ENCODE assay signal across 9 cellular contexts in genomic region chr12:120119395-120119973, GRCh38. TPM values are rescaled to one million over a fixed set of nuclear protein-coding genes. Genes with fewer than 3 reads are reported as not detected.
DNase-seq lines count a peak whose midpoint lies in the region; ATAC-seq, FAIRE-seq and TF ChIP-seq lines count a peak whose summit lies in the region.
"Had no signal": no experiment of that assay in that cellular context is flagged by ENCODE, and none has a peak within 500 bp of the region (broad histone marks: within the 10 kb centered on the region; RNA-seq: fewer than 3 reads in every experiment).

No MANE protein-coding gene starts in this region.

- intact Hi-C loops in pancreas (cut with DNase I) = no loop called here
- intact Hi-C loops in adrenal gland (cut with DNase I) = no loop called here

- DNase-seq in SIG-M5 (lab: John Stamatoyannopoulos, UW) (peak; percentile 38), fibroblast of villous mesenchyme (ENCODE audit: low read depth) (peak; percentile 76), pancreas (no peak), NCI-H526 treated with DMSO at 0.1 percent for 48 hours (lab: John Stamatoyannopoulos, UW) (no peak), adrenal gland (no peak)
- no peak for DNase-seq in effector CD4-positive, alpha-beta T cell

- peak; percentile 27 for ATAC-seq in GM21447 (IDR thresholded peaks at IDR 0.05; ENCODE audit: unreplicated experiment)
- no peak for ATAC-seq in pancreas

- no peak for TF ChIP-seq POLR2A in adrenal gland (IDR thresholded peaks at IDR 0.05)

- 64 to 68% methylated on average over 1 of the region's 1 CpG for WGBS in pancreas, 2 donors
- 40 to 61% (median 55%) methylated on average over 1 of the region's 1 CpG for WGBS in adrenal gland, 4 donors

- no peak for FAIRE-seq in pancreas (lab: Jason Lieb, UNC)
- FAIRE-seq: colon had no signal

- peak overlapping the region in 1 of 10 experiments; percentile 90; a peak in 2 of 20 replicates for H3K4me3 ChIP-seq in BLaER1 treated with 17β-estradiol and CSF1 and Interleukin-3, amounts not matched to agents 10 nM and 100 nM
- H3K4me3 ChIP-seq in fibroblast of villous mesenchyme (ENCODE audit: low read depth, low read length) (no peak overlapping the region), pancreas (no peak overlapping the region), adrenal gland (no peak overlapping the region)

- no peaks in the 10 kb centered on the region for H3K9me3 ChIP-seq in BLaER1 treated with 17β-estradiol and CSF1 and Interleukin-3, amounts not matched to agents 10 nM and 100 nM (replicated peaks in 1 of 11)
- H3K9me3 ChIP-seq in pancreas (no peaks in the 10 kb centered on the region), adrenal gland (replicated peaks in 1 of 3) (no peaks in the 10 kb centered on the region)

- H3K4me2 ChIP-seq in BLaER1 treated with 17β-estradiol and CSF1 and Interleukin-3, amounts not matched to agents 10 nM and 100 nM = peak overlapping the region; percentile 78 to 98 (median 92); a peak in 18 of 22 replicates

- TF ChIP-seq CTCF in fibroblast of villous mesenchyme (IDR thresholded peaks at IDR 0.05; ENCODE audit: insufficient read depth, low read depth, low read length) (no peak), pancreas (IDR thresholded peaks at IDR 0.05) (no peak), adrenal gland (IDR thresholded peaks at IDR 0.05) (no peak)

- peak overlapping the region in 8 of 11 experiments; percentile 16 to 69 (median 42); a peak in 14 of 22 replicates for H3K27ac ChIP-seq in BLaER1 treated with 17β-estradiol and CSF1 and Interleukin-3, amounts not matched to agents 10 nM and 100 nM
- peak overlapping the region in 2 of 4 donors; percentile 40 to 60 for H3K27ac ChIP-seq in pancreas
- peak overlapping the region in 2 of 5 donors; percentile 72 to 92 for H3K27ac ChIP-seq in adrenal gland

- H3K4me1 ChIP-seq in BLaER1 treated with 17β-estradiol and CSF1 and Interleukin-3, amounts not matched to agents 10 nM and 100 nM = peaks cover 44 to 82% (median 63%) of the 10 kb centered on the region in 10 experiments
- peaks cover 0 to 23% (median 15%) of the 10 kb centered on the region in 3 donors for H3K4me1 ChIP-seq in pancreas
- peaks cover 29 to 48% of the 10 kb centered on the region in 2 donors for H3K4me1 ChIP-seq in adrenal gland (replicated peaks in 1 of 2)

- peaks cover 3 to 8% (median 5%) of the 10 kb centered on the region in 11 experiments; a peak in 20 of 22 replicates for H3K36me3 ChIP-seq in BLaER1 treated with 17β-estradiol and CSF1 and Interleukin-3, amounts not matched to agents 10 nM and 100 nM
- H3K36me3 ChIP-seq in pancreas (no peaks in the 10 kb centered on the region), adrenal gland (replicated peaks in 1 of 2) (peaks cover 0 to 2% of the 10 kb centered on the region in 2 donors)

- no peaks in the 10 kb centered on the region for H3K27me3 ChIP-seq in BLaER1 treated with 17β-estradiol and CSF1 and Interleukin-3, amounts not matched to agents 10 nM and 100 nM
- H3K27me3 ChIP-seq in pancreas = no peaks in the 10 kb centered on the region
- no peaks in the 10 kb centered on the region for H3K27me3 ChIP-seq in adrenal gland

- H4K20me1 ChIP-seq in BLaER1 treated with 17β-estradiol and CSF1 and Interleukin-3, amounts not matched to agents 10 nM and 100 nM = peaks cover 16 to 39% (median 30%) of the 10 kb centered on the region in 11 experiments

- H3K9ac ChIP-seq in BLaER1 treated with 17β-estradiol and CSF1 and Interleukin-3, amounts not matched to agents 10 nM and 100 nM = peak overlapping the region in 5 of 11 experiments; percentile 1 to 90 (median 32); a peak in 11 of 22 replicates

RNA-seq across cellular contexts. Expression of gene RAB35, which starts 2.9 kb away (rescaled TPM):
- total RNA-seq in fibroblast of villous mesenchyme = 24.5 and 24.6 TPM in 2 replicates
- 10 to 100 TPM; 10.7 to 23.0 (median 15.0) TPM for total RNA-seq in pancreas
- 10 to 100 TPM; 13.6 to 13.9 TPM for polyA plus RNA-seq in pancreas
- total RNA-seq in adrenal gland = 10 to 100 TPM; 18.1 to 49.5 (median 31.8) TPM
- 10 to 100 TPM; 13.5 to 30.6 (median 20.5) TPM for polyA plus RNA-seq in adrenal gland

Comparison
In these comparisons a context has a peak if more than half of its experiments do, and no peak if none do; other contexts are left out.
1. DNase-seq: peak in SIG-M5 (single experiment) and fibroblast of villous mesenchyme (single experiment); none in pancreas (0 of 6), NCI-H526 treated with DMSO at 0.1 percent for 48 hours (single experiment), adrenal gland (0 of 7) and effector CD4-positive, alpha-beta T cell (single experiment).